10 cellular contexts compared by ENCODE assay signal in the genomic region with DNA sequence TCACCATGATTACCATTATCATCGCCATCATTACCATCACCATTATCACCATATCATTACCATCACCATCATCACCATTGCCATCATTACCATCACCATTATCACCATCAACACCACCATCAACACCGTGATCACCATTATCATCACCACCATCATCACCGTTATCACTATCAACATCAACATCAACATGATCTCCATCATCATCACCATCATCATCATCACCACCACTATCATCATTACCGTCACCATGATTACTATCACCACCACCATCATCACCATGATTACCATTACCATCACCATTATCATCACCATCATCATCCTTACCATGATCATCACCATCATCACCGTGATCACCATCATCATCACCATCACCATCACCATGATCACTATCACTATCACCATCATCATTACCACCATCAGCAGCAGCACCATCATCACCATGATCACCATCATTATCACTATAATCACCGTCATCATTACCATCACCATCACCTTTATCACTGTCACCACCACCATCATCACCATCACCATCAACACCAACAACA.
"Had no signal": no experiment of that assay in that cellular context is flagged by ENCODE, and none has a peak within 500 bp of the region (broad histone marks: within the 10 kb centered on the region; RNA-seq: fewer than 3 reads in every experiment).

No MANE protein-coding gene starts in this region.

- H2AFZ ChIP-seq: GM23248 had no signal

- H3K4me1 Mint-ChIP-seq: IgD-negative memory B cell had no signal

- H3K27me3 Mint-ChIP-seq: IgD-negative memory B cell had no signal

- H3K27ac Mint-ChIP-seq: H9, HFFc6, IgD-negative memory B cell had no signal

- DNase-seq: GM23248, GOT3, H9, HCEC 1CT, HFFc6, KBM-7 had no signal

- H3K4me3 ChIP-seq: GM23248 had no signal

- H3K27ac ChIP-seq: GM23248, HL-60, KMS-11 had no signal

- H3K36me3 Mint-ChIP-seq: IgD-negative memory B cell had no signal

- H3K9ac ChIP-seq: GM23248, KMS-11 had no signal

- FAIRE-seq: H54 had no signal

- H3K4me3 Mint-ChIP-seq: H9, HFFc6, IgD-negative memory B cell had no signal

- H3K4me2 ChIP-seq: KMS-11 had no signal

- H3K9me3 Mint-ChIP-seq: H9 had no signal
